In the genomic region with DNA sequence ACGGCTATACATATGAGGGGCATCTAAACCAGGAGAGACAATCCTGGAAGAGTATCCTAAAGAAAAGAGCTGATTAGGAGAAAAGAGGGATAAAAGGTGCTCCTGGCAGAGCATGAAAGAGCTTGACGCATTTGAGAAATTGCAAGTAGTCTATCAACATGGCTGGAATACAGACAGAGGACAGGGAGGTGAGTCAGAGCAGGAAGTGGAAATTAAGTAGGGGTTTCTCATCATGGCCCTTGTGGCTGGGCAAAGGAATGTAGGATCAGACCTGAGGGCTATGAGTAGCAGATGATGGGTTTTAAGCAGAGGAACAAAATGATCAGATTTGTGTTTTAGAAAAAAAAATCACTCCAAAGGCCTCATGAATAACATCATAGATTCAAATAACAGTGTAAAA, we compare ENCODE assay signal across 10 cellular contexts. TPM values are rescaled to one million over a fixed set of nuclear protein-coding genes. Genes with fewer than 3 reads are reported as not detected.
A peak's percentile ranks its signal among the peaks of the same experiment; 100 is the strongest.
DNase-seq lines count a peak whose midpoint lies in the region; ATAC-seq and TF ChIP-seq lines count a peak whose summit lies in the region.
"Had no signal": no experiment of that assay in that cellular context is flagged by ENCODE, and none has a peak within 500 bp of the region (broad histone marks: within the 10 kb centered on the region; RNA-seq: fewer than 3 reads in every experiment).

No MANE protein-coding gene starts in this region.

- TF ChIP-seq POLR2A in adrenal gland (IDR thresholded peaks at IDR 0.05) (no peak), esophagus muscularis mucosa (IDR thresholded peaks at IDR 0.05; ENCODE audit: low read depth) (no peak)

- no peak overlapping the region for H2AFZ ChIP-seq in PC-3 (ENCODE audit: low read length)

- H3K4me3 ChIP-seq in PC-3 (ENCODE audit: low read length) (no peak overlapping the region), adrenal gland (no peak overlapping the region), esophagus muscularis mucosa (no peak overlapping the region)

- H3K79me2 ChIP-seq in PC-3 (ENCODE audit: low read length) = no peaks in the 10 kb centered on the region

- 90 to 98% (median 97%) methylated on average over 2 of the region's 2 CpGs for WGBS in adrenal gland, 4 donors
- WGBS in esophagus muscularis mucosa = 100% methylated on average over 2 of the region's 2 CpGs

- CTCF ChIA-PET in PC-3 (lab: Charles Lee) = no interaction called here

- H3K4me1 ChIP-seq in PC-3 (ENCODE audit: insufficient read depth, low read length) = peaks cover 22% of the 10 kb centered on the region
- peaks cover 0 to 6% of the 10 kb centered on the region in 2 donors for H3K4me1 ChIP-seq in adrenal gland (replicated peaks in 1 of 2)
- H3K4me1 ChIP-seq in esophagus muscularis mucosa = peaks cover 0 to 3% (median 0%) of the 10 kb centered on the region in 4 donors

- H3K9me2 ChIP-seq in PC-3 (replicated peaks; ENCODE audit: low read length) = no peaks in the 10 kb centered on the region

- no peaks in the 10 kb centered on the region for H3F3A ChIP-seq in PC-3 (ENCODE audit: low read length, unreplicated experiment)

- ATAC-seq in PC-3 (0 out of 2 replicates have a peak, but pooled peaks have one; percentile 20), HG03135 (IDR thresholded peaks at IDR 0.05; ENCODE audit: unreplicated experiment) (no peak)
- ATAC-seq: right cardiac atrium had no signal

- intact Hi-C loops in PC-3 (cut with micrococcal nuclease) (no loop called here), adrenal gland (cut with DNase I) (no loop called here), esophagus muscularis mucosa (cut with DNase I) (no loop called here)

- H3K36me3 ChIP-seq in PC-3 (ENCODE audit: low read depth, low read length) (no peaks in the 10 kb centered on the region), adrenal gland (replicated peaks in 1 of 2) (no peaks in the 10 kb centered on the region), esophagus muscularis mucosa (no peaks in the 10 kb centered on the region)

- no peak for TF ChIP-seq EP300 in esophagus muscularis mucosa (IDR thresholded peaks at IDR 0.05)

- no peaks in the 10 kb centered on the region for H4K20me1 ChIP-seq in PC-3 (ENCODE audit: low read length)

- DNase-seq in GM03348 (ENCODE audit: low spot score) (peak; percentile 78), PC-3 (peak; percentile 60), epithelial cell of prostate (ENCODE audit: low read depth, low spot score) (peak; percentile 51), renal cortical epithelial cell (ENCODE audit: low read depth) (peak; percentile 91), MV-4-11 (lab: John Stamatoyannopoulos, UW) (no peak), adrenal gland (no peak), esophagus muscularis mucosa (ENCODE audit: extremely low spot score) (no peak)
- DNase-seq: right cardiac atrium had no signal

- H3K27me3 ChIP-seq in PC-3 (ENCODE audit: low read length) = no peaks in the 10 kb centered on the region
- no peaks in the 10 kb centered on the region for H3K27me3 ChIP-seq in adrenal gland
- no peaks in the 10 kb centered on the region for H3K27me3 ChIP-seq in esophagus muscularis mucosa

- BruUV-seq in PC-3 (replicated peaks; lab: Mats Ljungman, UMichigan) = no TSS peak

- no peak overlapping the region for H3K27ac ChIP-seq in PC-3 (ENCODE audit: low read length)
- peak overlapping the region; percentile 77 for H3K27ac ChIP-seq in epithelial cell of prostate
- no peak overlapping the region for H3K27ac ChIP-seq in adrenal gland
- no peak overlapping the region for H3K27ac ChIP-seq in esophagus muscularis mucosa (replicated peaks in 1 of 4)
- H3K27ac ChIP-seq: KMS-11 had no signal

- no peak overlapping the region for H3K4me2 ChIP-seq in PC-3 (ENCODE audit: low read length)
- H3K4me2 ChIP-seq: KMS-11 had no signal

- no peak overlapping the region for H3K9ac ChIP-seq in PC-3 (ENCODE audit: low read length)
- H3K9ac ChIP-seq: KMS-11 had no signal

- POLR2A ChIA-PET in PC-3 (lab: Charles Lee; ENCODE audit: unreplicated experiment) = no interaction called here

- TF ChIP-seq CTCF in PC-3 (conservative IDR thresholded peaks at IDR 0.05; ENCODE audit: low read depth, low read length) (no peak), adrenal gland (IDR thresholded peaks at IDR 0.05) (no peak), esophagus muscularis mucosa (IDR thresholded peaks at IDR 0.05) (no peak)

- H3K9me3 ChIP-seq in PC-3 (ENCODE audit: low read length) = no peaks in the 10 kb centered on the region
- no peaks in the 10 kb centered on the region for H3K9me3 ChIP-seq in adrenal gland (replicated peaks in 1 of 3)
- H3K9me3 ChIP-seq in esophagus muscularis mucosa = no peaks in the 10 kb centered on the region

RNA-seq across cellular contexts. Expression of a gene that starts 49.2 kb away (rescaled TPM):
- total RNA-seq in PC-3 (2014; rRNA removed) (48.4 and 55.8 TPM in 2 replicates), renal cortical epithelial cell (171 and 236 TPM in 2 replicates), adrenal gland (100 to 1,000 TPM in 4 of 8 donors, 10 to 100 TPM in 4; 83.8 to 174 (median 106) TPM), esophagus muscularis mucosa (100 to 1,000 TPM; 163 to 247 (median 198) TPM)
- 100 to 1,000 TPM in 1 of 3 donors, 10 to 100 TPM in 2; 62.4 to 195 (median 73.5) TPM for polyA plus RNA-seq in adrenal gland

Comparison
In these comparisons a context has a peak if more than half of its experiments do, and no peak if none do; other contexts are left out.
1. DNase-seq: peak in GM03348 (single experiment), PC-3 (single experiment), epithelial cell of prostate (single experiment) and renal cortical epithelial cell (single experiment); none in MV-4-11 (single experiment), adrenal gland (0 of 7) and esophagus muscularis mucosa (single experiment).